8 cellular contexts compared by ENCODE assay signal in the genomic region with DNA sequence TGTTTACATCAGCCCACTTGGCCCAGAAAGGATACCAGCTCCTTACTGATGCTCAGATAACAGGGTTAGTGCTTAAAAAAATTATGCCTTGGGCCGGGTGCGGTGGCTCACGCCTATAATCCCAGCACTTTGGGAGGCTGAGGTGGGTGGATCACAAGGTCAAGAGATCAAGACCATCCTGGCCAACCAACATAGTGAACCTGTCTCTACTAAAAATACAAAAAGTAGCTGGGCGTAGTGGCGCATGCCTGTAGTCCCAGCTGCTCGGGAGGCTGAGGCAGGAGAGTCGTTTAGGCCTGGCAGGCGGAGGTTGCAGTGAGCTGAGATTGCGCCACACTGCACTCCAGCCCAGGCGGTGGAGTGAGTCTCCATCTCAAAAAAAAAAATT.
DNase-seq lines count a peak whose midpoint lies in the region; ATAC-seq, FAIRE-seq and TF ChIP-seq lines count a peak whose summit lies in the region.
"Not testable (repeated sequence)": the region's sequence is repeated elsewhere in the genome, so short reads cannot be mapped to it uniquely, and the experiment has no call there.

No MANE protein-coding gene starts in this region.

- H3K27me3 ChIP-seq in HUES6 (ENCODE audit: control insufficient read depth, insufficient read depth, low read length); colonic mucosa; right atrium auricular region: not testable (repeated sequence)

- H3K4me2 ChIP-seq in A549, result not testable (repeated sequence)

- peak overlapping the region; percentile 98 to 100 for H3K27ac ChIP-seq in A549
- peak overlapping the region; percentile 32; the same call in 1 of the 2 replicates for H3K27ac ChIP-seq in HUES6 (ENCODE audit: low read depth, low read length)
- H3K27ac ChIP-seq in colonic mucosa, result peak overlapping the region; percentile 96
- H3K27ac ChIP-seq in right atrium auricular region, result peak overlapping the region; percentile 96 to 97

- H3K4me3 ChIP-seq in A549; HUES6 (ENCODE audit: low read depth, low read length); colonic mucosa; right atrium auricular region: not testable (repeated sequence)

- TF ChIP-seq EP300 in A549 (IDR thresholded peaks at IDR 0.05), result not testable (repeated sequence)

- not testable (repeated sequence) for H3K4me3 Mint-ChIP-seq in WTC11
- H3K4me3 Mint-ChIP-seq in neural crest cell, result peak overlapping the region; percentile 91
- peak overlapping the region; percentile 79 for H3K4me3 Mint-ChIP-seq in stimulated activated effector memory CD8-positive, alpha-beta T cell treated with anti-CD3 and anti-CD28 coated beads, Interleukin-12 subunit alpha, Interleukin-12 subunit beta, amount 100 ng/mL, for 72 hours

- not testable (repeated sequence) for H3K27me3 Mint-ChIP-seq in WTC11 (ENCODE audit: low read depth); neural crest cell (ENCODE audit: low read depth)

- H3K4me1 Mint-ChIP-seq in WTC11 (peaks cover 61% of the 10 kb centered on the region), neural crest cell (peaks cover 50% of the 10 kb centered on the region)
- H3K4me1 Mint-ChIP-seq in stimulated activated effector memory CD8-positive, alpha-beta T cell treated with anti-CD3 and anti-CD28 coated beads, Interleukin-12 subunit alpha, Interleukin-12 subunit beta, amount 100 ng/mL, for 72 hours, result peaks cover 41% of the 10 kb centered on the region

- H3K36me3 Mint-ChIP-seq in WTC11; neural crest cell (ENCODE audit: low read depth): not testable (repeated sequence)
- H3K36me3 Mint-ChIP-seq in activated naive CD4-positive, alpha-beta T cell treated with anti-CD3 and anti-CD28 coated beads, Interleukin-2, amount 50 U/mL, for 72 hours, result peaks cover 25 to 26% of the 10 kb centered on the region in 2 donors
- peaks cover 60% of the 10 kb centered on the region for H3K36me3 Mint-ChIP-seq in stimulated activated effector memory CD8-positive, alpha-beta T cell treated with anti-CD3 and anti-CD28 coated beads, Interleukin-12 subunit alpha, Interleukin-12 subunit beta, amount 100 ng/mL, for 72 hours

- H3K36me3 ChIP-seq in HUES6 (ENCODE audit: control insufficient read depth, insufficient read depth, low read length); colonic mucosa; right atrium auricular region: not testable (repeated sequence)

- not testable (repeated sequence) for TF ChIP-seq CTCF in A549 (IDR thresholded peaks at IDR 0.05); WTC11 (IDR thresholded peaks at IDR 0.05); colonic mucosa (IDR thresholded peaks at IDR 0.05); right atrium auricular region (IDR thresholded peaks at IDR 0.05); neural crest cell (conservative IDR thresholded peaks at IDR 0.05)

- 97% methylated on average over 10 of the region's 10 CpGs for WGBS in A549 (ENCODE audit: missing lambda C conversion rate)

- CTCF ChIA-PET in A549 (lab: Yijun Ruan, JAX) (interaction anchor here (0.8 to 13.2 kb wide), 5 partner anchors 29 to 337 kb away, joined by 3 to 136 read pairs (median 3); no protein-coding TSS in a partner anchor), WTC11 (lab: Charles Lee) (interaction anchor here (1.0 to 1.9 kb wide), 3 partner anchors 13 to 143 kb away, joined by 3 to 7 read pairs (median 4); no protein-coding TSS in a partner anchor)

- DNase-seq in A549 (ENCODE audit: low read depth in 1 of 2, low spot score in 1 of 2); WTC11 (ENCODE audit: low spot score); activated naive CD4-positive, alpha-beta T cell treated with anti-CD3 and anti-CD28 coated beads, Interleukin-2, amount 50 U/mL, for 72 hours (ENCODE audit: low spot score in 2 of 2); colonic mucosa; right atrium auricular region (ENCODE audit: low spot score); neural crest cell (ENCODE audit: low read depth, low spot score); stimulated activated effector memory CD8-positive, alpha-beta T cell treated with anti-CD3 and anti-CD28 coated beads, Interleukin-12 subunit alpha, Interleukin-12 subunit beta, amount 100 ng/mL, for 72 hours (ENCODE audit: low spot score in 2 of 2): not testable (repeated sequence)

- POLR2A ChIA-PET in A549 (lab: Yijun Ruan, JAX), result interaction anchor here (0.5 to 1.4 kb wide), 2 partner anchors 25 to 68 kb away, joined by 4 read pairs; no protein-coding TSS in a partner anchor
- POLR2A ChIA-PET in WTC11 (lab: Charles Lee), result not testable (repeated sequence)

- peak overlapping the region; percentile 29 for H3K9ac ChIP-seq in HUES6 (ENCODE audit: low read length)
- H3K9ac ChIP-seq in colonic mucosa (ENCODE audit: low read depth in 2 of 2, low read length in 2 of 2), result not testable (repeated sequence)

- not testable (repeated sequence) for ATAC-seq in A549; WTC11; activated naive CD4-positive, alpha-beta T cell treated with anti-CD3 and anti-CD28 coated beads, Interleukin-2, amount 50 U/mL, for 72 hours; stimulated activated effector memory CD8-positive, alpha-beta T cell treated with anti-CD3 and anti-CD28 coated beads, Interleukin-12 subunit alpha, Interleukin-12 subunit beta, amount 100 ng/mL, for 72 hours

- TF ChIP-seq POLR2A in A549 (IDR thresholded peaks at IDR 0.05; ENCODE audit: low read length), result not testable (repeated sequence)

- peaks cover 77% of the 10 kb centered on the region for H3K4me1 ChIP-seq in A549
- H3K4me1 ChIP-seq in HUES6 (ENCODE audit: control insufficient read depth, insufficient read depth, low read length), result peaks cover 60% of the 10 kb centered on the region
- peaks cover 14% of the 10 kb centered on the region for H3K4me1 ChIP-seq in colonic mucosa
- H3K4me1 ChIP-seq in right atrium auricular region, result peaks cover 0 to 47% of the 10 kb centered on the region in 2 donors

- H3K27ac Mint-ChIP-seq in WTC11, result peak overlapping the region; percentile 93
- peak overlapping the region; percentile 50 to 100 for H3K27ac Mint-ChIP-seq in activated naive CD4-positive, alpha-beta T cell treated with anti-CD3 and anti-CD28 coated beads, Interleukin-2, amount 50 U/mL, for 72 hours
- peak overlapping the region; percentile 50 for H3K27ac Mint-ChIP-seq in neural crest cell (ENCODE audit: unreplicated experiment)
- peak overlapping the region; percentile 96 for H3K27ac Mint-ChIP-seq in stimulated activated effector memory CD8-positive, alpha-beta T cell treated with anti-CD3 and anti-CD28 coated beads, Interleukin-12 subunit alpha, Interleukin-12 subunit beta, amount 100 ng/mL, for 72 hours

- TF ChIP-seq RAD21 in A549 (conservative IDR thresholded peaks at IDR 0.05 in 1 of 2, IDR thresholded peaks at IDR 0.05 in 1 of 2), result not testable (repeated sequence)

- H3K9me3 Mint-ChIP-seq in WTC11; activated naive CD4-positive, alpha-beta T cell treated with anti-CD3 and anti-CD28 coated beads, Interleukin-2, amount 50 U/mL, for 72 hours; neural crest cell; stimulated activated effector memory CD8-positive, alpha-beta T cell treated with anti-CD3 and anti-CD28 coated beads, Interleukin-12 subunit alpha, Interleukin-12 subunit beta, amount 100 ng/mL, for 72 hours: not testable (repeated sequence)

- not testable (repeated sequence) for H3K9me3 ChIP-seq in A549; HUES6 (ENCODE audit: control insufficient read depth, insufficient read depth, low read depth, low read length); colonic mucosa; right atrium auricular region

- intact Hi-C loops in colonic mucosa (cut with DNase I), result not testable (repeated sequence)

- FAIRE-seq in A549 (lab: Jason Lieb, UNC), result not testable (repeated sequence)

TF ChIP-seq in A549, 52 proteins besides CTCF, POLR2A, EP300 and RAD21:
- TF ChIP-seq CEBPB (IDR thresholded peaks at IDR 0.05), result peak in 1 of 2 experiments; percentile 35; a peak in 1 of 4 replicates
- 0 out of 2 replicates have a peak, but pooled peaks have one; percentile 46 for TF ChIP-seq HEYL (CRISPR knock-in tag; IDR thresholded peaks at IDR 0.05)
TF ChIP-seq in A549: peak in this region for 2; not testable (repeated sequence) for 50.

Comparison
In these comparisons a context has a peak if more than half of its experiments do, and no peak if none do; other contexts are left out.
1. H3K27ac ChIP-seq: peak in every context shown above with its lines; median percentile 99 in A549; 96 in right atrium auricular region; 96 in colonic mucosa; 32 in HUES6.